1 cellular context compared by ENCODE assay signal in the genomic region with DNA sequence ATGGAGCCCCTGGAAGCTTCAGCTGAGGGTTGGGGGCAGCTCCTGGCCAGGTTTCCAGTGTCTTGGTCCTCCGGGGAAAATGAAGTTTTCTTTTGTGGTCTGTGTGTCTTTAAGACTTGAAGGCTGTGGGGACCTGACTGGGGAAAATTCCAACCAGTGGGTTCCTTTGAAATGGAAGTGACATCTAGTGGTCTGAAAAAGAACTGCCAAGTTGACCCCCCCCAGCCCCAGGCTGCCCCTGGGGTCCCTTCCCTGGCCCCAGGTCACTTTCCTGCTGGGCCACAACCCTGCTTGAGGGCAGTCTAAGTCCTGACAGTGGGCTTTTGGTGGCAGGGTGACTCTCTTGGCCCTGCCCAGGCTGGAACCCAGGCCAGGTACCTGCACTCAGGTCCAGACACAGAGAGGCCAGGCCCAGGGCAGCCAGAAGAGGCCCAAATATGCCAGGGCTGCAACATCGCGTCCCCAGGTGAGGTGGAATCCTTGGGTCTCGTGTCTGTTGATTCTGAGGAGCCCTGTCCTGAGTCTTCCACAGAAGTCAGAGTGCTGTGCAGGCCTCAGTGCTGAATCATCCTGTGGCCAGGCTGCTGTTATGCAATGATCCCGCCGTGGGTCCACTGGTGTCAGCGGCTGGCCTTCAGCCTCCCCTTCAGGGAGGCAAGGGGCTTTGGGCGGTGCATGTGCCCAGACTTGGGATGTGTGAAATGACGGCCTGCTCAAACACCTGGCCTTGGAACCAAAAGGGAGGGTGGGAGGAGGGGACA.
TF ChIP-seq lines count a peak whose summit lies in the region.

No MANE protein-coding gene starts in this region.

TF ChIP-seq in K562, 482 proteins besides CTCF, POLR2A, EP300 and RAD21 (continued from another document and continues in another):
- TF ChIP-seq ARID3A (IDR thresholded peaks at IDR 0.05; ENCODE audit: borderline replicate concordance, low read depth, low read length) (no peak), CBFA2T3 (IDR thresholded peaks at IDR 0.05) (no peak), HIVEP1 (CRISPR knock-in tag; IDR thresholded peaks at IDR 0.05) (no peak), MIER1 (IDR thresholded peaks at IDR 0.05; ENCODE audit: low read depth) (no peak), YY1 (IDR thresholded peaks at IDR 0.05; ENCODE audit: borderline replicate concordance in 1 of 3, control insufficient read depth in 1 of 3, extremely low read depth in 1 of 3, insufficient read depth in 3 of 3, insufficient read length in 1 of 3, insufficient replicate concordance in 2 of 3, low read depth in 1 of 3, low read length in 2 of 3) (no peak), SRSF3 (IDR thresholded peaks at IDR 0.05; ENCODE audit: insufficient read depth, low read length) (no peak), GMEB1 (CRISPR knock-in tag; IDR thresholded peaks at IDR 0.05) (no peak), NR4A1 (CRISPR knock-in tag; IDR thresholded peaks at IDR 0.05) (no peak), NR4A1 (tag; IDR thresholded peaks at IDR 0.05) (peak; percentile 68), BDP1 (IDR thresholded peaks at IDR 0.05; ENCODE audit: insufficient read depth, insufficient read length) (no peak), PCBP2 (IDR thresholded peaks at IDR 0.05; ENCODE audit: low read depth, low read length, poor library complexity, severe bottlenecking) (no peak), ARID1B (IDR thresholded peaks at IDR 0.05) (peak; percentile 73), ZBTB8A (IDR thresholded peaks at IDR 0.05; ENCODE audit: partially characterized antibody) (no peak), PCBP1 (IDR thresholded peaks at IDR 0.05; ENCODE audit: low read depth, low read length, poor library complexity, severe bottlenecking) (no peak), ZNF444 (CRISPR knock-in tag; IDR thresholded peaks at IDR 0.05) (no peak), TAF15 (IDR thresholded peaks at IDR 0.05; ENCODE audit: low read depth, low read length) (no peak), SOX6 (IDR thresholded peaks at IDR 0.05) (no peak), C11orf30 (IDR thresholded peaks at IDR 0.05; ENCODE audit: low read depth) (peak; percentile 91), STAT5B (CRISPR knock-in tag; IDR thresholded peaks at IDR 0.05) (no peak), ESRRB (CRISPR knock-in tag; IDR thresholded peaks at IDR 0.05; ENCODE audit: borderline replicate concordance) (no peak), DIDO1 (tag; IDR thresholded peaks at IDR 0.05; ENCODE audit: low read depth) (no peak), MTA1 (IDR thresholded peaks at IDR 0.05; ENCODE audit: borderline replicate concordance) (no peak), FOSL1 (tag; conservative IDR thresholded peaks at IDR 0.05) (peak; percentile 76), ZBED1 (IDR thresholded peaks at IDR 0.05) (no peak), ZNF124 (CRISPR knock-in tag; IDR thresholded peaks at IDR 0.05) (no peak), POLR3A (IDR thresholded peaks at IDR 0.05; ENCODE audit: borderline replicate concordance, extremely low read depth, insufficient read depth, insufficient read length) (no peak), ZNF696 (CRISPR knock-in tag; conservative IDR thresholded peaks at IDR 0.05) (no peak), HNRNPK (IDR thresholded peaks at IDR 0.05; ENCODE audit: low read depth, low read length, poor library complexity, severe bottlenecking) (no peak), NR1H2 (CRISPR knock-in tag; IDR thresholded peaks at IDR 0.05) (peak; percentile 36; the same call in 1 of the 2 replicates), ZNF212 (CRISPR knock-in tag; IDR thresholded peaks at IDR 0.05) (no peak), NR3C1 (CRISPR knock-in tag; IDR thresholded peaks at IDR 0.05) (no peak), ZFP1 (CRISPR knock-in tag; IDR thresholded peaks at IDR 0.05) (no peak), RBM39 (optimal IDR thresholded peaks at IDR 0.05; ENCODE audit: low read depth, low read length) (no peak)
- TF ChIP-seq, protein P1, sequence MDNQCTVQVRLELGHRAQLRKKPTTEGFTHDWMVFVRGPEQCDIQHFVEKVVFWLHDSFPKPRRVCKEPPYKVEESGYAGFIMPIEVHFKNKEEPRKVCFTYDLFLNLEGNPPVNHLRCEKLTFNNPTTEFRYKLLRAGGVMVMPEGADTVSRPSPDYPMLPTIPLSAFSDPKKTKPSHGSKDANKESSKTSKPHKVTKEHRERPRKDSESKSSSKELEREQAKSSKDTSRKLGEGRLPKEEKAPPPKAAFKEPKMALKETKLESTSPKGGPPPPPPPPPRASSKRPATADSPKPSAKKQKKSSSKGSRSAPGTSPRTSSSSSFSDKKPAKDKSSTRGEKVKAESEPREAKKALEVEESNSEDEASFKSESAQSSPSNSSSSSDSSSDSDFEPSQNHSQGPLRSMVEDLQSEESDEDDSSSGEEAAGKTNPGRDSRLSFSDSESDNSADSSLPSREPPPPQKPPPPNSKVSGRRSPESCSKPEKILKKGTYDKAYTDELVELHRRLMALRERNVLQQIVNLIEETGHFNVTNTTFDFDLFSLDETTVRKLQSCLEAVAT (IDR thresholded peaks at IDR 0.05), result 0 out of 4 replicates have a peak, but pooled peaks of 1 of the 2 experiments have one; percentile 9
- TF ChIP-seq, protein P2, sequence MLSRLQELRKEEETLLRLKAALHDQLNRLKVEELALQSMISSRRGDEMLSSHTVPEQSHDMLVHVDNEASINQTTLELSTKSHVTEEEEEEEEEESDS (CRISPR knock-in tag; IDR thresholded peaks at IDR 0.05), result no peak
- TF ChIP-seq, protein P3, sequence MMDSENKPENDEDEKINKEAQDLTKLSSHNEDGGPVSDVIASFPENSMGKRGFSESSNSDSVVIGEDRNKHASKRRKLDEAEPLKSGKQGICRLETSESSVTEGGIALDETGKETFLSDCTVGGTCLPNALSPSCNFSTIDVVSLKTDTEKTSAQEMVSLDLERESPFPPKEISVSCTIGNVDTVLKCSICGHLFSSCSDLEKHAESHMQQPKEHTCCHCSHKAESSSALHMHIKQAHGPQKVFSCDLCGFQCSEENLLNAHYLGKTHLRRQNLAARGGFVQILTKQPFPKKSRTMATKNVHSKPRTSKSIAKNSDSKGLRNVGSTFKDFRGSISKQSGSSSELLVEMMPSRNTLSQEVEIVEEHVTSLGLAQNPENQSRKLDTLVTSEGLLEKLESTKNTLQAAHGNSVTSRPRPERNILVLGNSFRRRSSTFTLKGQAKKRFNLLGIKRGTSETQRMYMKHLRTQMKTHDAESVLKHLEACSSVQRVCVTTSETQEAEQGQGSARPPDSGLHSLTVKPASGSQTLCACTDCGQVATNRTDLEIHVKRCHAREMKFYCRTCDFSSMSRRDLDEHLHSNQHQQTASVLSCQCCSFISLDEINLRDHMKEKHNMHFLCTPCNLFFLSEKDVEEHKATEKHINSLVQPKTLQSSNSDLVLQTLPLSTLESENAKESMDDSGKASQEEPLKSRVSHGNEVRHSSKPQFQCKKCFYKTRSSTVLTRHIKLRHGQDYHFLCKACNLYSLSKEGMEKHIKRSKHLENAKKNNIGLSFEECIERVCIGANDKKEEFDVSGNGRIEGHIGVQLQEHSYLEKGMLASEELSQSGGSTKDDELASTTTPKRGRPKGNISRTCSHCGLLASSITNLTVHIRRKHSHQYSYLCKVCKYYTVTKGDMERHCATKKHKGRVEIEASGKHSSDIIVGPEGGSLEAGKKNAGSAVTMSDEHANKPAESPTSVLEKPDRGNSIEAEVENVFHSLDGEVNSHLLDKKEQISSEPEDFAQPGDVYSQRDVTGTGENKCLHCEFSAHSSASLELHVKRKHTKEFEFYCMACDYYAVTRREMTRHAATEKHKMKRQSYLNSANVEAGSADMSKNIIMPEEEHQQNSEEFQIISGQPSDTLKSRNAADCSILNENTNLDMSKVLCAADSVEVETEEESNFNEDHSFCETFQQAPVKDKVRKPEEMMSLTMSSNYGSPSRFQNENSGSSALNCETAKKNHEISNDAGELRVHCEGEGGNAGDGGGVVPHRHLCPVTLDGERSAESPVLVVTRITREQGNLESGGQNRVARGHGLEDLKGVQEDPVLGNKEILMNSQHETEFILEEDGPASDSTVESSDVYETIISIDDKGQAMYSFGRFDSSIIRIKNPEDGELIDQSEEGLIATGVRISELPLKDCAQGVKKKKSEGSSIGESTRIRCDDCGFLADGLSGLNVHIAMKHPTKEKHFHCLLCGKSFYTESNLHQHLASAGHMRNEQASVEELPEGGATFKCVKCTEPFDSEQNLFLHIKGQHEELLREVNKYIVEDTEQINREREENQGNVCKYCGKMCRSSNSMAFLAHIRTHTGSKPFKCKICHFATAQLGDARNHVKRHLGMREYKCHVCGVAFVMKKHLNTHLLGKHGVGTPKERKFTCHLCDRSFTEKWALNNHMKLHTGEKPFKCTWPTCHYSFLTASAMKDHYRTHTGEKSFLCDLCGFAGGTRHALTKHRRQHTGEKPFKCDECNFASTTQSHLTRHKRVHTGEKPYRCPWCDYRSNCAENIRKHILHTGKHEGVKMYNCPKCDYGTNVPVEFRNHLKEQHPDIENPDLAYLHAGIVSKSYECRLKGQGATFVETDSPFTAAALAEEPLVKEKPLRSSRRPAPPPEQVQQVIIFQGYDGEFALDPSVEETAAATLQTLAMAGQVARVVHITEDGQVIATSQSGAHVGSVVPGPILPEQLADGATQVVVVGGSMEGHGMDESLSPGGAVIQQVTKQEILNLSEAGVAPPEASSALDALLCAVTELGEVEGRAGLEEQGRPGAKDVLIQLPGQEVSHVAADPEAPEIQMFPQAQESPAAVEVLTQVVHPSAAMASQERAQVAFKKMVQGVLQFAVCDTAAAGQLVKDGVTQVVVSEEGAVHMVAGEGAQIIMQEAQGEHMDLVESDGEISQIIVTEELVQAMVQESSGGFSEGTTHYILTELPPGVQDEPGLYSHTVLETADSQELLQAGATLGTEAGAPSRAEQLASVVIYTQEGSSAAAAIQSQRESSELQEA (IDR thresholded peaks at IDR 0.05; ENCODE audit: low read depth), result no peak
- TF ChIP-seq, protein P4, sequence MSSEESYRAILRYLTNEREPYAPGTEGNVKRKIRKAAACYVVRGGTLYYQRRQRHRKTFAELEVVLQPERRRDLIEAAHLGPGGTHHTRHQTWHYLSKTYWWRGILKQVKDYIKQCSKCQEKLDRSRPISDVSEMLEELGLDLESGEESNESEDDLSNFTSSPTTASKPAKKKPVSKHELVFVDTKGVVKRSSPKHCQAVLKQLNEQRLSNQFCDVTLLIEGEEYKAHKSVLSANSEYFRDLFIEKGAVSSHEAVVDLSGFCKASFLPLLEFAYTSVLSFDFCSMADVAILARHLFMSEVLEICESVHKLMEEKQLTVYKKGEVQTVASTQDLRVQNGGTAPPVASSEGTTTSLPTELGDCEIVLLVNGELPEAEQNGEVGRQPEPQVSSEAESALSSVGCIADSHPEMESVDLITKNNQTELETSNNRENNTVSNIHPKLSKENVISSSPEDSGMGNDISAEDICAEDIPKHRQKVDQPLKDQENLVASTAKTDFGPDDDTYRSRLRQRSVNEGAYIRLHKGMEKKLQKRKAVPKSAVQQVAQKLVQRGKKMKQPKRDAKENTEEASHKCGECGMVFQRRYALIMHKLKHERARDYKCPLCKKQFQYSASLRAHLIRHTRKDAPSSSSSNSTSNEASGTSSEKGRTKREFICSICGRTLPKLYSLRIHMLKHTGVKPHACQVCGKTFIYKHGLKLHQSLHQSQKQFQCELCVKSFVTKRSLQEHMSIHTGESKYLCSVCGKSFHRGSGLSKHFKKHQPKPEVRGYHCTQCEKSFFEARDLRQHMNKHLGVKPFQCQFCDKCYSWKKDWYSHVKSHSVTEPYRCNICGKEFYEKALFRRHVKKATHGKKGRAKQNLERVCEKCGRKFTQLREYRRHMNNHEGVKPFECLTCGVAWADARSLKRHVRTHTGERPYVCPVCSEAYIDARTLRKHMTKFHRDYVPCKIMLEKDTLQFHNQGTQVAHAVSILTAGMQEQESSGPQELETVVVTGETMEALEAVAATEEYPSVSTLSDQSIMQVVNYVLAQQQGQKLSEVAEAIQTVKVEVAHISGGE (CRISPR knock-in tag; IDR thresholded peaks at IDR 0.05), result no peak
- TF ChIP-seq, protein P5, sequence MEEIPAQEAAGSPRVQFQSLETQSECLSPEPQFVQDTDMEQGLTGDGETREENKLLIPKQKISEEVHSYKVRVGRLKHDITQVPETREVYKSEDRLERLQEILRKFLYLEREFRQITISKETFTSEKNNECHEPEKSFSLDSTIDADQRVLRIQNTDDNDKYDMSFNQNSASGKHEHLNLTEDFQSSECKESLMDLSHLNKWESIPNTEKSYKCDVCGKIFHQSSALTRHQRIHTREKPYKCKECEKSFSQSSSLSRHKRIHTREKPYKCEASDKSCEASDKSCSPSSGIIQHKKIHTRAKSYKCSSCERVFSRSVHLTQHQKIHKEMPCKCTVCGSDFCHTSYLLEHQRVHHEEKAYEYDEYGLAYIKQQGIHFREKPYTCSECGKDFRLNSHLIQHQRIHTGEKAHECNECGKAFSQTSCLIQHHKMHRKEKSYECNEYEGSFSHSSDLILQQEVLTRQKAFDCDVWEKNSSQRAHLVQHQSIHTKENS (CRISPR knock-in tag; IDR thresholded peaks at IDR 0.05), result no peak
- TF ChIP-seq, protein P6, sequence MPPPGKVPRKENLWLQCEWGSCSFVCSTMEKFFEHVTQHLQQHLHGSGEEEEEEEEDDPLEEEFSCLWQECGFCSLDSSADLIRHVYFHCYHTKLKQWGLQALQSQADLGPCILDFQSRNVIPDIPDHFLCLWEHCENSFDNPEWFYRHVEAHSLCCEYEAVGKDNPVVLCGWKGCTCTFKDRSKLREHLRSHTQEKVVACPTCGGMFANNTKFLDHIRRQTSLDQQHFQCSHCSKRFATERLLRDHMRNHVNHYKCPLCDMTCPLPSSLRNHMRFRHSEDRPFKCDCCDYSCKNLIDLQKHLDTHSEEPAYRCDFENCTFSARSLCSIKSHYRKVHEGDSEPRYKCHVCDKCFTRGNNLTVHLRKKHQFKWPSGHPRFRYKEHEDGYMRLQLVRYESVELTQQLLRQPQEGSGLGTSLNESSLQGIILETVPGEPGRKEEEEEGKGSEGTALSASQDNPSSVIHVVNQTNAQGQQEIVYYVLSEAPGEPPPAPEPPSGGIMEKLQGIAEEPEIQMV (tag; conservative IDR thresholded peaks at IDR 0.05; ENCODE audit: low read depth), result no peak
